ENCODE assay signal across 14 cellular contexts in genomic region chr21:37459575-37459974, GRCh38.
A peak's percentile ranks its signal among the peaks of the same experiment; 100 is the strongest.
DNase-seq lines count a peak whose midpoint lies in the region; FAIRE-seq and TF ChIP-seq lines count a peak whose summit lies in the region.
"Had no signal": no experiment of that assay in that cellular context is flagged by ENCODE, and none has a peak within 500 bp of the region (broad histone marks: within the 10 kb centered on the region; RNA-seq: fewer than 3 reads in every experiment).

No MANE protein-coding gene starts in this region.

- peaks cover 91% of the 10 kb centered on the region for H3K4me1 Mint-ChIP-seq in HFFc6 (ENCODE audit: low read depth)
- peaks cover 66% of the 10 kb centered on the region for H3K4me1 Mint-ChIP-seq in astrocyte (ENCODE audit: low read depth, unreplicated experiment)

- no peak overlapping the region for H3K23ac ChIP-seq in mesenchymal stem cell (ENCODE audit: low read length in 2 of 2)

- H2AK5ac ChIP-seq in mesenchymal stem cell (ENCODE audit: low read length, severe bottlenecking) = no peak overlapping the region

- H3K36me3 ChIP-seq in astrocyte (ENCODE audit: insufficient read depth, low read length) (no peaks in the 10 kb centered on the region), mesenchymal stem cell (ENCODE audit: control insufficient read depth in 1 of 2, insufficient read depth in 2 of 2, low read depth in 1 of 2, low read length in 2 of 2) (peaks cover 5 to 6% of the 10 kb centered on the region in 2 experiments)
- H3K36me3 ChIP-seq: adrenal gland, heart left ventricle, stomach had no signal

- DNase-seq in AG10803 (ENCODE audit: low read depth) (peak; percentile 72), HFFc6 (peak; percentile 57), astrocyte (ENCODE audit: low read depth) (peak; percentile 39), mesenchymal stem cell (peak; percentile 60), NOMO-1 treated with dmso at 0.1 percent for 144 hours (lab: John Stamatoyannopoulos, UW; ENCODE audit: unreplicated experiment) (no peak), NCI-H1048 (lab: John Stamatoyannopoulos, UW) (no peak), mucosa of gallbladder (ENCODE audit: low spot score) (no peak)
- no peak for DNase-seq in activated CD4-positive, alpha-beta T cell treated with anti-CD3 and anti-CD28 coated beads, Interleukin-2, amount 50 U/mL, for 48 hours
- DNase-seq: adrenal gland; effector CD8-positive, alpha-beta T cell; heart left ventricle; stimulated activated CD4-positive, alpha-beta T cell treated with anti-CD3 and anti-CD28 coated beads, Interleukin-4, amount 100 ng/mL, for 1 hour; stomach had no signal

- 44% methylated on average over 2 of the region's 4 CpGs for WGBS in mesenchymal stem cell

- H3K4me2 ChIP-seq in astrocyte (ENCODE audit: low read length) (peak overlapping the region; percentile 57), mesenchymal stem cell (ENCODE audit: low read length, poor library complexity, severe bottlenecking) (no peak overlapping the region)

- H3K9me3 Mint-ChIP-seq in HFFc6 (no peaks in the 10 kb centered on the region), astrocyte (ENCODE audit: unreplicated experiment) (no peaks in the 10 kb centered on the region)

- H3K36me3 Mint-ChIP-seq in HFFc6 (ENCODE audit: low read depth) = no peaks in the 10 kb centered on the region; the same call in 1 of the 2 replicates
- no peaks in the 10 kb centered on the region for H3K36me3 Mint-ChIP-seq in astrocyte (ENCODE audit: low read depth, unreplicated experiment)

- H2BK120ac ChIP-seq in mesenchymal stem cell (ENCODE audit: low read depth, low read length) = no peak overlapping the region

- H3K4me3 Mint-ChIP-seq in HFFc6 (peak overlapping the region; percentile 74), astrocyte (ENCODE audit: unreplicated experiment) (no peak overlapping the region)

- no peak overlapping the region for H2BK12ac ChIP-seq in mesenchymal stem cell (ENCODE audit: low read length in 2 of 2)

- H3K4me1 ChIP-seq in astrocyte (ENCODE audit: insufficient read depth, low read length) = peaks cover 35% of the 10 kb centered on the region
- peaks cover 10% of the 10 kb centered on the region for H3K4me1 ChIP-seq in mesenchymal stem cell (ENCODE audit: control insufficient read depth, insufficient read depth, low read depth, low read length)

- H3K79me2 ChIP-seq in astrocyte (ENCODE audit: insufficient read depth, low read length) = peaks cover 100% of the 10 kb centered on the region

- H3K27ac ChIP-seq in astrocyte (ENCODE audit: low read depth, low read length) (peak overlapping the region; percentile 22), mesenchymal stem cell (ENCODE audit: low read length, poor library complexity, severe bottlenecking) (no peak overlapping the region)
- H3K27ac ChIP-seq: stomach had no signal

- H3K9ac ChIP-seq in astrocyte (ENCODE audit: low read length) (no peak overlapping the region), mesenchymal stem cell (ENCODE audit: low read length) (peak overlapping the region; percentile 58)

- H2BK15ac ChIP-seq in mesenchymal stem cell (ENCODE audit: low read depth, poor library complexity, severe bottlenecking) = no peak overlapping the region

- no peak overlapping the region for H3K18ac ChIP-seq in mesenchymal stem cell (ENCODE audit: low read depth in 1 of 2, low read length in 2 of 2)

- peak; percentile 5 for FAIRE-seq in astrocyte (lab: Jason Lieb, UNC)

- no peak overlapping the region for H2BK5ac ChIP-seq in mesenchymal stem cell (ENCODE audit: low read depth, low read length, poor library complexity, severe bottlenecking)

- peaks cover 90% of the 10 kb centered on the region for H4K20me1 ChIP-seq in astrocyte (ENCODE audit: insufficient read depth, low read length)

- no peak overlapping the region for H4K91ac ChIP-seq in mesenchymal stem cell (ENCODE audit: low read length)

- peaks cover 5% of the 10 kb centered on the region for H3K79me1 ChIP-seq in mesenchymal stem cell (replicated peaks; ENCODE audit: low read length, poor library complexity, severe bottlenecking)

- peak overlapping the region; percentile 37 for H3K4me3 ChIP-seq in AG10803 (ENCODE audit: low read length)
- H3K4me3 ChIP-seq in astrocyte (ENCODE audit: insufficient read depth, low read depth, low read length) = no peak overlapping the region
- peak overlapping the region in 1 of 2 experiments; percentile 30 for H3K4me3 ChIP-seq in mesenchymal stem cell (ENCODE audit: insufficient read depth in 1 of 2, low read depth in 1 of 2, low read length in 2 of 2)
- H3K4me3 ChIP-seq: adrenal gland, heart left ventricle, lung, stomach had no signal

- H4K8ac ChIP-seq in mesenchymal stem cell (ENCODE audit: low read length) = no peak overlapping the region

- no peak overlapping the region for H2AFZ ChIP-seq in astrocyte (ENCODE audit: low read depth, low read length)
- no peak overlapping the region for H2AFZ ChIP-seq in mesenchymal stem cell (ENCODE audit: low read depth, low read length)

- H3K27ac Mint-ChIP-seq in HFFc6 (peak overlapping the region; percentile 64), astrocyte (ENCODE audit: unreplicated experiment) (peak overlapping the region; percentile 63)

- H3K27me3 Mint-ChIP-seq in HFFc6 (ENCODE audit: insufficient read depth) (peaks cover 4% of the 10 kb centered on the region; the same call in 1 of the 2 replicates), astrocyte (ENCODE audit: low read depth, unreplicated experiment) (no peaks in the 10 kb centered on the region)

- no peak overlapping the region for H3K14ac ChIP-seq in mesenchymal stem cell (ENCODE audit: low read length in 2 of 2)

- H3K9me3 ChIP-seq in astrocyte (ENCODE audit: insufficient read depth, low read depth, low read length) (no peaks in the 10 kb centered on the region), mesenchymal stem cell (ENCODE audit: control insufficient read depth, low read length) (no peaks in the 10 kb centered on the region)
- H3K9me3 ChIP-seq: heart left ventricle, stomach had no signal

- no peak for TF ChIP-seq CTCF in AG10803 (conservative IDR thresholded peaks at IDR 0.05; ENCODE audit: low read length)
- no peak for TF ChIP-seq CTCF in HFFc6 (IDR thresholded peaks at IDR 0.05)
- no peak for TF ChIP-seq CTCF in astrocyte (IDR thresholded peaks at IDR 0.05; ENCODE audit: insufficient read depth, low read depth, low read length)

- H3K4ac ChIP-seq in mesenchymal stem cell (ENCODE audit: low read depth in 1 of 2, low read length in 2 of 2) = no peak overlapping the region

- H3K27me3 ChIP-seq in astrocyte (ENCODE audit: insufficient read depth, low read length) = no peaks in the 10 kb centered on the region
- H3K27me3 ChIP-seq in mesenchymal stem cell (ENCODE audit: control insufficient read depth in 1 of 2, insufficient read depth in 1 of 2, low read length in 2 of 2) = no peaks in the 10 kb centered on the region
- H3K27me3 ChIP-seq: adrenal gland, heart left ventricle, stomach had no signal

Comparison
In these comparisons a context has a peak if more than half of its experiments do, and no peak if none do; other contexts are left out.
1. DNase-seq: peak in AG10803 (single experiment), HFFc6 (single experiment), astrocyte (single experiment) and mesenchymal stem cell (single experiment); none in NOMO-1 treated with dmso at 0.1 percent for 144 hours (single experiment), NCI-H1048 (single experiment), mucosa of gallbladder (single experiment) and activated CD4-positive, alpha-beta T cell treated with anti-CD3 and anti-CD28 coated beads, Interleukin-2, amount 50 U/mL, for 48 hours (0 of 2).